In the genomic region with DNA sequence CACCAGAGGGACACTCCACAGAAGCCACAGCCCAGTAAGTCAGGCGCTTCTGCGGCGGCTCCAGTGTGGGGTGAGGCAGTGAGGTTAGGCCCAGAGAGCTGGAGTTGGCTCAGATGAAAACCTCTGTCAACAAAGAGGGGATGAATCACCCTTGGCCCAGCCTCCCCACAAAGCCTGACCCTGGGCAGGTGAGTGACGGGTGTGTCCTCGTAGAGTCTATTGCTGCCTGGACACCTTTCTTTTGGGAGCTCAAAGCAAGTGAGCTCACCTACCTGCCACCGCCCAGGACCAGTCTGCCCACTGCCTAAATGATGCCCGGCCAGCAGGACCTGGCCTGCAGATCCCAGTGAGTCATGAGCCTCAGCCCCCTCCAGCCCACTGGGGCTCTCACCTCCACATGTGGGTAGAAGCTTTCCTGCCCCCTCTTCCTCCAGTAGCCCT, we compare ENCODE assay signal across 15 cellular contexts. TPM values are rescaled to one million over a fixed set of nuclear protein-coding genes. Genes with fewer than 3 reads are reported as not detected.
DNase-seq lines count a peak whose midpoint lies in the region; TF ChIP-seq lines count a peak whose summit lies in the region.
"Had no signal": no experiment of that assay in that cellular context is flagged by ENCODE, and none has a peak within 500 bp of the region (broad histone marks: within the 10 kb centered on the region; RNA-seq: fewer than 3 reads in every experiment).

No MANE protein-coding gene starts in this region.

- TF ChIP-seq POLR2A in breast epithelium (IDR thresholded peaks at IDR 0.05), result no peak

- peak overlapping the region; percentile 56 to 78 for H3K27ac ChIP-seq in breast epithelium
- H3K27ac ChIP-seq: SJSA1 had no signal

- TF ChIP-seq CTCF in breast epithelium (IDR thresholded peaks at IDR 0.05), result no peak

- DNase-seq in COLO668 (lab: John Stamatoyannopoulos, UW; ENCODE audit: unreplicated experiment) (peak; percentile 77), HuH-7.5 (ENCODE audit: low spot score) (peak; percentile 61), breast epithelium (ENCODE audit: low spot score in 2 of 2) (peak; percentile 66 to 78), mucosa of gallbladder (ENCODE audit: low spot score) (peak; percentile 76), inferior parietal cortex (ENCODE audit: extremely low spot score) (no peak), NCI-H1436 treated with DMSO at 0.1 percent for 48 hours (lab: John Stamatoyannopoulos, UW) (no peak), midbrain (lab: John Stamatoyannopoulos, UW) (no peak), T1000 (lab: John Stamatoyannopoulos, UW) (no peak)
- DNase-seq: AML-193, GOT3, NCI-H1092, NCI-H526 treated with DMSO at 0.1 percent for 48 hours had no signal

- intact Hi-C loops in breast epithelium (cut with DNase I; ENCODE audit: low total_unique reads), result no loop called here

- no peaks in the 10 kb centered on the region for H3K36me3 ChIP-seq in breast epithelium

- no peak overlapping the region for H3K4me3 ChIP-seq in breast epithelium
- H3K4me3 ChIP-seq: SJSA1 had no signal

- peaks cover 4 to 6% of the 10 kb centered on the region in 2 donors for H3K4me1 ChIP-seq in breast epithelium

- H3K9me3 ChIP-seq in breast epithelium, result no peaks in the 10 kb centered on the region
- H3K9me3 ChIP-seq: SJSA1 had no signal

- H3K27me3 ChIP-seq in breast epithelium, result no peaks in the 10 kb centered on the region
- H3K27me3 ChIP-seq: SJSA1 had no signal

RNA-seq across cellular contexts. Expression of gene DBNDD1, which starts 24.9 kb away (rescaled TPM):
- 1 to 10 TPM; 3.7 to 7.9 (median 6.0) TPM for total RNA-seq in breast epithelium
- 21.2 TPM for total RNA-seq in mucosa of gallbladder

RNA-seq across cellular contexts. Expression of gene PRDM7, which starts 33.0 kb away (rescaled TPM):
- total RNA-seq in breast epithelium, result not detected
- total RNA-seq in mucosa of gallbladder, result not detected
- total RNA-seq: activated naive CD4-positive, alpha-beta T cell treated with anti-CD3 and anti-CD28 coated beads, Interleukin-2, amount 50 U/mL, for 72 hours; progenitor cell of endocrine pancreas; SJSA1 had no signal

Comparison
In these comparisons a context has a peak if more than half of its experiments do, and no peak if none do; other contexts are left out.
1. DNase-seq: peak in COLO668 (single experiment), HuH-7.5 (single experiment), breast epithelium (2 of 2) and mucosa of gallbladder (single experiment); none in inferior parietal cortex (single experiment), NCI-H1436 treated with DMSO at 0.1 percent for 48 hours (single experiment), midbrain (single experiment) and T1000 (single experiment).